Comparison of ENCODE assay signal across 15 cellular contexts in the genomic region with DNA sequence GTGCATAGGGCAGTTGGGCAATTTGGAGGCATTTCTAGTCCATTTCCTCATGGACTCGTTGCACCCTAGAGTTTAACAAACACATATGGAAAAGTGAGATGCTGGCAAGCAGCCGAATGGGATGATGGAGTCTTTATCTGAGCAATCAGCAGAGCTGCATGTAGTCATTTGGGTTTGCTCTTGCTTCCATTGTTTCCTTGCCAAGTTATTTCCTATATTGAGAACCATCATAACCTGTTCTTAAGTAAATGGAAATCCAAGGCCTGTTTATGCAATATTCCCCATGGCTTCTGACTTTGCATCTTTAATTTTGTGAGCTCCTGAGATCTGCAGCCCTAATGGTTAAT. TPM values are rescaled to one million over a fixed set of nuclear protein-coding genes. Genes with fewer than 3 reads are reported as not detected.
DNase-seq lines count a peak whose midpoint lies in the region; ATAC-seq, FAIRE-seq and TF ChIP-seq lines count a peak whose summit lies in the region.
"Had no signal": no experiment of that assay in that cellular context is flagged by ENCODE, and none has a peak within 500 bp of the region (broad histone marks: within the 10 kb centered on the region; RNA-seq: fewer than 3 reads in every experiment).

No MANE protein-coding gene starts in this region.

- TF ChIP-seq CTCF in D721Med (IDR thresholded peaks at IDR 0.05; ENCODE audit: insufficient read depth, missing control alignments) (no peak), LNCaP clone FGC (IDR thresholded peaks at IDR 0.05; ENCODE audit: control insufficient read depth, extremely low read depth, insufficient read depth) (no peak), cardiac fibroblast (IDR thresholded peaks at IDR 0.05; ENCODE audit: low read depth, low read length) (no peak), hepatocyte (IDR thresholded peaks at IDR 0.05; ENCODE audit: poor library complexity) (no peak)

- H3K9me2 ChIP-seq in hepatocyte (replicated peaks; ENCODE audit: insufficient read depth), result no peaks in the 10 kb centered on the region

- no peaks in the 10 kb centered on the region for H3K27me3 ChIP-seq in hepatocyte
- H3K27me3 ChIP-seq: esophagus squamous epithelium had no signal

- peaks cover 11% of the 10 kb centered on the region for H3K4me1 ChIP-seq in hepatocyte (ENCODE audit: insufficient read depth)

- DNase-seq in D721Med (ENCODE audit: insufficient read length, low spot score), result no peak
- DNase-seq in LNCaP clone FGC (ENCODE audit: low read depth), result peak; percentile 96
- peak; percentile 84 for DNase-seq in cardiac fibroblast (ENCODE audit: low read depth in 2 of 2)
- no peak for DNase-seq in hepatocyte (ENCODE audit: low spot score)
- DNase-seq in iPS-NIHi11 (ENCODE audit: low spot score), result no peak
- DNase-seq in cerebellar cortex (ENCODE audit: low spot score), result no peak
- DNase-seq: activated CD8-positive, alpha-beta T cell treated with anti-CD3 and anti-CD28 coated beads for 36 hours; activated effector memory CD4-positive, alpha-beta T cell treated with anti-CD3 and anti-CD28 coated beads, Interleukin-2, amount 50 U/mL, for 16 hours; esophagus squamous epithelium; KG1; naive thymus-derived CD8-positive, alpha-beta T cell; T-helper 9 cell had no signal

- no peaks in the 10 kb centered on the region for H3K9me3 ChIP-seq in hepatocyte (ENCODE audit: low read depth)
- H3K9me3 ChIP-seq: esophagus squamous epithelium had no signal

- ATAC-seq in GM19455 (IDR thresholded peaks at IDR 0.05; ENCODE audit: unreplicated experiment), result no peak
- no peak for ATAC-seq in GM19328 (IDR thresholded peaks at IDR 0.05; ENCODE audit: unreplicated experiment)
- ATAC-seq: activated CD8-positive, alpha-beta T cell treated with anti-CD3 and anti-CD28 coated beads for 36 hours; naive thymus-derived CD8-positive, alpha-beta T cell; right cardiac atrium had no signal

- no peaks in the 10 kb centered on the region for H4K20me1 ChIP-seq in hepatocyte (ENCODE audit: insufficient read depth, poor library complexity, severe bottlenecking)

- H3K4me3 ChIP-seq in LNCaP clone FGC (ENCODE audit: low read depth, low read length), result no peak overlapping the region
- no peak overlapping the region for H3K4me3 ChIP-seq in cardiac fibroblast (replicated peaks in 1 of 2; ENCODE audit: low read depth in 2 of 2, low read length in 2 of 2)
- no peak overlapping the region for H3K4me3 ChIP-seq in hepatocyte
- H3K4me3 ChIP-seq: esophagus squamous epithelium had no signal

- H3K36me3 ChIP-seq in hepatocyte (replicated peaks; ENCODE audit: insufficient read depth, low read depth), result no peaks in the 10 kb centered on the region
- H3K36me3 ChIP-seq: esophagus squamous epithelium had no signal

- H3K4me2 ChIP-seq in hepatocyte, result peak overlapping the region; percentile 43

- 45% methylated on average over 2 of the region's 2 CpGs for WGBS in hepatocyte (ENCODE audit: low lambda C conversion rate, missing lambda C conversion rate)

- peak overlapping the region; percentile 11 for H3K27ac ChIP-seq in hepatocyte

- peak; percentile 74 for FAIRE-seq in D721Med (lab: Jason Lieb, UNC)

- no peak overlapping the region for H2AFZ ChIP-seq in hepatocyte

- H3K79me2 ChIP-seq in hepatocyte, result peaks cover 9% of the 10 kb centered on the region

RNA-seq across cellular contexts. Expression of a gene that starts 31.2 kb away (rescaled TPM):
- total RNA-seq in hepatocyte, result 79.1 and 90.8 TPM in 2 replicates
- polyA plus RNA-seq in hepatocyte, result 46.8 and 54.8 TPM in 2 replicates

RNA-seq across cellular contexts. Expression of a gene that starts 57.3 kb away (rescaled TPM):
- total RNA-seq in hepatocyte, result 49.6 and 59.0 TPM in 2 replicates
- polyA plus RNA-seq in hepatocyte, result 43.1 and 55.5 TPM in 2 replicates

Comparison
In these comparisons a context has a peak if more than half of its experiments do, and no peak if none do; other contexts are left out.
1. DNase-seq: peak in LNCaP clone FGC (single experiment) and cardiac fibroblast (2 of 2); none in D721Med (single experiment), hepatocyte (single experiment), iPS-NIHi11 (single experiment) and cerebellar cortex (single experiment).